In the genomic region with DNA sequence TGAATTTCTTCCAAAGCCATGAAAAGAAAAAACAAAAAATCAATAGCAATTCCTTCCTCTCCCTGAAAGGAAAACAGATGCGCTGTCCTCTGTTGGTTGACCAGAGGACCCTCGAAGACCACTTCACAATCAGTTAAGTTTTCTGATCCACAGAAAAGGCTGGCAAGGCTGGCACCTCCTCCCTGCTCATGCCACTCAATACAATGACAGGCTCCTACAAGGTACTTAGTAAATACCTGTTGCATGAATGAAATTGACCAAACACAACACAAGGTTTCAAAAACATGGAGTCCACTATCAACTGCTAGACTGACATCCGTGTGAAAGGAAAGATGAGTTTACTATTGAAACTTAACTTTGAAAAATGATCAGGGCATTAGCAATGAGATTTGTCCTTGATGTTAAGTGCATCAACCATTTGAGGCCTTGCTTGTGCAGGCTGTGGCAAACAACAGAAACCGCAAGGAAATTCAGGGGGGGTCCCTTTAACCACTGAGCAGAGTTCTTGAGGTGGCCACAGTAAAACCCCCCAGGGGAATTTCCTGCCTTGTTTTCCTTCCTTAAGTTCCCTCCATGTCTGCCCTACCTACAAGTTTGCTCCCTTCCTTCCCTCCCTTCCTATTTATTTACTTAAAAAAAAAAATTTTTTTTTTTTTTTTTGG, we compare ENCODE assay signal across 8 cellular contexts. TPM values are rescaled to one million over a fixed set of nuclear protein-coding genes. Genes with fewer than 3 reads are reported as not detected.
DNase-seq lines count a peak whose midpoint lies in the region; ATAC-seq and TF ChIP-seq lines count a peak whose summit lies in the region.
"Had no signal": no experiment of that assay in that cellular context is flagged by ENCODE, and none has a peak within 500 bp of the region (broad histone marks: within the 10 kb centered on the region; RNA-seq: fewer than 3 reads in every experiment).

No MANE protein-coding gene starts in this region.

- peak overlapping the region; percentile 64 for H2AFZ ChIP-seq in mammary epithelial cell (ENCODE audit: low read depth, low read length)

- in situ Hi-C loops in mammary epithelial cell (cut with MboI; ENCODE audit: low sequenced_read_pairs in 2 of 2), result no loop called here

- no TSS peak for BruUV-seq in mammary epithelial cell (replicated peaks; lab: Mats Ljungman, UMichigan)

- CTCF ChIA-PET in mammary epithelial cell (lab: Charles Lee; ENCODE audit: low non-redundant PET), result no interaction called here

- dilution Hi-C loops in mammary epithelial cell (cut with HindIII; ENCODE audit: low sequenced_read_pairs), result no loop called here

- no peaks in the 10 kb centered on the region for H3K4me1 ChIP-seq in mammary epithelial cell (ENCODE audit: insufficient read depth, low read length)

- H3K79me2 ChIP-seq in mammary epithelial cell (ENCODE audit: insufficient read depth, low read length), result no peaks in the 10 kb centered on the region

- ATAC-seq in GM21423 (IDR thresholded peaks at IDR 0.05; ENCODE audit: unreplicated experiment) (peak; percentile 74), HG03135 (IDR thresholded peaks at IDR 0.05; ENCODE audit: unreplicated experiment) (no peak)

- no peaks in the 10 kb centered on the region for H3K36me3 ChIP-seq in mammary epithelial cell (ENCODE audit: insufficient read depth, low read length)

- H3K4me2 ChIP-seq in mammary epithelial cell (ENCODE audit: insufficient read depth, low read depth, low read length), result no peak overlapping the region

- TF ChIP-seq CTCF in mammary epithelial cell (conservative IDR thresholded peaks at IDR 0.05 in 1 of 2, IDR thresholded peaks at IDR 0.05 in 1 of 2; ENCODE audit: extremely low read depth in 1 of 2, insufficient read depth in 1 of 2, low read depth in 1 of 2, low read length in 2 of 2), result no peak

- no peaks in the 10 kb centered on the region for H3K9me3 ChIP-seq in mammary epithelial cell (replicated peaks; ENCODE audit: insufficient read depth, low read length)

- no peaks in the 10 kb centered on the region for H3K27me3 ChIP-seq in mammary epithelial cell (ENCODE audit: insufficient read depth, low read length)

- H3K4me3 ChIP-seq in mammary epithelial cell (replicated peaks in 1 of 3; ENCODE audit: insufficient read depth in 1 of 3, low read depth in 2 of 3, low read length in 3 of 3), result no peak overlapping the region
- H3K4me3 ChIP-seq: lung had no signal

- no peak overlapping the region for H3K27ac ChIP-seq in mammary epithelial cell (ENCODE audit: insufficient read depth, low read depth, low read length)

- 94% methylated on average over 3 of the region's 4 CpGs for WGBS in mammary epithelial cell (ENCODE audit: low coverage, missing lambda C conversion rate)

- H4K20me1 ChIP-seq in mammary epithelial cell (ENCODE audit: insufficient read depth, low read length), result no peaks in the 10 kb centered on the region

- no peak overlapping the region for H3K9ac ChIP-seq in mammary epithelial cell (ENCODE audit: insufficient read depth, low read length)

- intact Hi-C loops in mammary epithelial cell (cut with micrococcal nuclease), result no loop called here

- DNase-seq in RPMI7951 (ENCODE audit: low read depth) (peak; percentile 91), mammary epithelial cell (no peak), NCI-H2227 (lab: John Stamatoyannopoulos, UW; ENCODE audit: unreplicated experiment) (no peak), cortex of kidney (lab: John Stamatoyannopoulos, UW) (no peak)
- DNase-seq in stimulated activated CD8-positive, alpha-beta memory T cell treated with anti-CD3 and anti-CD28 coated beads, Interleukin-4, amount 100 ng/mL, for 4 hours (ENCODE audit: low read depth in 2 of 2, low spot score in 1 of 2), result peak; percentile 33 to 50

RNA-seq across cellular contexts. Expression of gene RTF2, which starts 27.9 kb away (rescaled TPM):
- 142 and 177 TPM in 2 replicates for total RNA-seq in RPMI7951 (2014; rRNA removed; shearing (Covaris generic))
- 10 to 100 TPM; 46.2 to 66.2 TPM for total RNA-seq in mammary epithelial cell
- polyA plus RNA-seq in mammary epithelial cell, result 57.0 TPM
- polyA minus RNA-seq in mammary epithelial cell, result 29.8 TPM

RNA-seq across cellular contexts. Expression of gene CASS4, which starts 28.4 kb away (rescaled TPM):
- total RNA-seq in RPMI7951 (2014; rRNA removed; shearing (Covaris generic)), result 2.2 and 2.5 TPM in 2 replicates
- total RNA-seq in mammary epithelial cell, result under 1 TPM in 1 of 2 donors, not detected in 1; under 0.01 TPM
- not detected for polyA plus RNA-seq in mammary epithelial cell
- polyA minus RNA-seq in mammary epithelial cell, result not detected

RNA-seq across cellular contexts. Expression of gene CSTF1, which starts 48.0 kb away (rescaled TPM):
- total RNA-seq in RPMI7951 (2014; rRNA removed; shearing (Covaris generic)), result 92.9 and 123 TPM in 2 replicates
- 10 to 100 TPM; 33.4 to 35.0 TPM for total RNA-seq in mammary epithelial cell
- 47.6 TPM for polyA plus RNA-seq in mammary epithelial cell
- 170 TPM for polyA minus RNA-seq in mammary epithelial cell

RNA-seq across cellular contexts. Expression of gene AURKA, which starts 48.5 kb away (rescaled TPM):
- total RNA-seq in RPMI7951 (2014; rRNA removed; shearing (Covaris generic)), result 216 and 231 TPM in 2 replicates
- total RNA-seq in mammary epithelial cell, result 10 to 100 TPM in 1 of 2 donors, 1 to 10 TPM in 1; 6.0 to 44.3 TPM
- polyA plus RNA-seq in mammary epithelial cell, result 59.3 TPM
- 44.4 TPM for polyA minus RNA-seq in mammary epithelial cell

Comparison
In these comparisons a context has a peak if more than half of its experiments do, and no peak if none do; other contexts are left out.
1. DNase-seq: peak in RPMI7951 (single experiment) and stimulated activated CD8-positive, alpha-beta memory T cell treated with anti-CD3 and anti-CD28 coated beads, Interleukin-4, amount 100 ng/mL, for 4 hours (2 of 2); none in mammary epithelial cell (single experiment), NCI-H2227 (single experiment) and cortex of kidney (single experiment).